Comparison of ENCODE assay signal across 15 cellular contexts in genomic region chr3:50290116-50290745, GRCh38. TPM values are rescaled to one million over a fixed set of nuclear protein-coding genes. Genes with fewer than 3 reads are reported as not detected.
DNase-seq lines count a peak whose midpoint lies in the region; ATAC-seq, FAIRE-seq and TF ChIP-seq lines count a peak whose summit lies in the region.
"Had no signal": no experiment of that assay in that cellular context is flagged by ENCODE, and none has a peak within 500 bp of the region (broad histone marks: within the 10 kb centered on the region; RNA-seq: fewer than 3 reads in every experiment).

No MANE protein-coding gene starts in this region.

- WGBS in HepG2 (ENCODE audit: low lambda C conversion rate) = 95% methylated on average over 8 of the region's 18 CpGs

- H3K9me3 ChIP-seq in CD8-positive, alpha-beta T cell (ENCODE audit: low read length) = no peaks in the 10 kb centered on the region
- H3K9me3 ChIP-seq in HepG2 (ENCODE audit: low read length) = no peaks in the 10 kb centered on the region
- H3K9me3 ChIP-seq: HAP-1 had no signal

- peaks cover 35% of the 10 kb centered on the region for H3K36me3 Mint-ChIP-seq in CD8-positive, alpha-beta T cell

- no peak for FAIRE-seq in HepG2 (lab: Jason Lieb, UNC)
- FAIRE-seq: GM19239 had no signal

- H3K9me3 Mint-ChIP-seq in CD8-positive, alpha-beta T cell = no peaks in the 10 kb centered on the region
- H3K9me3 Mint-ChIP-seq: dendritic cell treated with granulocyte-macrophage colony-stimulating factor and Interleukin-4, amounts not matched to agents 40 ng/mL and 50 ng/mL, for 4 days; IgD-negative memory B cell had no signal

- peaks cover 15% of the 10 kb centered on the region for H3K79me2 ChIP-seq in HepG2 (ENCODE audit: insufficient read depth, low read length)

- H3K4me3 ChIP-seq in CD8-positive, alpha-beta T cell (ENCODE audit: low read depth, low read length) = no peak overlapping the region
- H3K4me3 ChIP-seq in HepG2 (replicated peaks in 1 of 3; ENCODE audit: insufficient read depth in 1 of 3, low read depth in 2 of 3, low read length in 3 of 3) = peak overlapping the region in 1 of 3 experiments; percentile 85; a peak in 1 of 6 replicates

- H3K36me3 ChIP-seq in CD8-positive, alpha-beta T cell (ENCODE audit: insufficient read depth, low read length) = peaks cover 25% of the 10 kb centered on the region
- peaks cover 22 to 40% of the 10 kb centered on the region in 2 experiments for H3K36me3 ChIP-seq in HepG2 (replicated peaks in 1 of 2; ENCODE audit: control insufficient read depth in 1 of 2, insufficient read depth in 2 of 2, low read length in 2 of 2)

- no peaks in the 10 kb centered on the region for H3K27me3 Mint-ChIP-seq in CD8-positive, alpha-beta T cell (ENCODE audit: low read depth)
- H3K27me3 Mint-ChIP-seq: dendritic cell treated with granulocyte-macrophage colony-stimulating factor and Interleukin-4, amounts not matched to agents 40 ng/mL and 50 ng/mL, for 4 days; IgD-negative memory B cell had no signal

- CTCF ChIA-PET in CD8-positive, alpha-beta T cell (lab: Charles Lee) = interaction anchor here (1.2 to 2.4 kb wide), 3 partner anchors 15 to 63 kb away, joined by 3 to 7 read pairs (median 6); no protein-coding TSS in a partner anchor
- CTCF ChIA-PET in HepG2 (lab: Yijun Ruan, JAX; ENCODE audit: low intra/inter-chr PET ratio, low total read pairs) = no interaction called here

- intact Hi-C loops in CD8-positive, alpha-beta T cell (cut with DNase I, micrococcal nuclease) = loop anchor here (10.0 kb wide), 2 partner anchors 735 to 875 kb away; partner anchors contain the start of genes BSN (in 1 of the 2), RHOA (in 1 of the 2) and TCTA (in 1 of the 2)
- intact Hi-C loops in HepG2 (cut with micrococcal nuclease; ENCODE audit: unreplicated experiment) = no loop called here

- peak overlapping the region; percentile 83; the same call in 1 of the 2 replicates for H3K9ac ChIP-seq in HepG2 (ENCODE audit: insufficient read depth, low read depth, low read length)

- ATAC-seq in CD8-positive, alpha-beta T cell = no peak
- ATAC-seq in HepG2 = no peak

- TF ChIP-seq POLR2A in HepG2 (IDR thresholded peaks at IDR 0.05; ENCODE audit: insufficient read depth in 1 of 2, low read depth in 2 of 2, low read length in 2 of 2) = no peak

- peak overlapping the region; percentile 95; the same call in 1 of the 2 replicates for H3K4me2 ChIP-seq in HepG2 (ENCODE audit: low read depth, low read length)

- no peak for DNase-seq in CD8-positive, alpha-beta T cell
- no peak for DNase-seq in HepG2 (ENCODE audit: low spot score)
- no peak for DNase-seq in D341Med (ENCODE audit: low spot score)
- DNase-seq in AG20443 (ENCODE audit: low spot score) = no peak
- no peak for DNase-seq in DMS79 treated with DMSO at 0.1 percent for 48 hours (lab: John Stamatoyannopoulos, UW)
- no peak for DNase-seq in globus pallidus (ENCODE audit: low spot score)
- DNase-seq: foreskin fibroblast, OCI-M1 had no signal

- no peak overlapping the region for H3K27ac Mint-ChIP-seq in CD8-positive, alpha-beta T cell

- no peak for TF ChIP-seq EP300 in HepG2 (IDR thresholded peaks at IDR 0.05; ENCODE audit: low read depth in 2 of 2, low read length in 2 of 2)
- no peak for TF ChIP-seq EP300 in HepG2 (CRISPR knock-in tag; IDR thresholded peaks at IDR 0.05; ENCODE audit: borderline replicate concordance)

- H3K4me1 Mint-ChIP-seq in CD8-positive, alpha-beta T cell (ENCODE audit: low read depth) = peaks cover 17% of the 10 kb centered on the region

- H3K27me3 ChIP-seq in CD8-positive, alpha-beta T cell (ENCODE audit: insufficient read depth, low read length) = no peaks in the 10 kb centered on the region
- H3K27me3 ChIP-seq in HepG2 (ENCODE audit: control insufficient read depth in 1 of 2, insufficient read depth in 2 of 2, low read length in 2 of 2) = no peaks in the 10 kb centered on the region

- TF ChIP-seq CTCF in 22Rv1 (IDR thresholded peaks at IDR 0.05) (no peak), VCaP (conservative IDR thresholded peaks at IDR 0.05) (no peak), HepG2 (CRISPR knock-in tag; IDR thresholded peaks at IDR 0.05) (no peak)
- no peak for TF ChIP-seq CTCF in CD8-positive, alpha-beta T cell (IDR thresholded peaks at IDR 0.05)

- H2AFZ ChIP-seq in HepG2 (ENCODE audit: low read length) = no peak overlapping the region

- TF ChIP-seq RAD21 in HepG2 (CRISPR knock-in tag; IDR thresholded peaks at IDR 0.05) = no peak

- H3K4me1 ChIP-seq in CD8-positive, alpha-beta T cell (ENCODE audit: insufficient read depth, low read length) = peaks cover 13% of the 10 kb centered on the region
- peaks cover 28% of the 10 kb centered on the region for H3K4me1 ChIP-seq in HepG2 (ENCODE audit: insufficient read depth, low read length)

- POLR2A ChIA-PET in CD8-positive, alpha-beta T cell (lab: Charles Lee) = interaction anchor here (1.7 kb wide), 1 partner anchor 9 kb away, joined by 5 read pairs; the partner anchor contains the start of genes HYAL3 and NAA80
- POLR2A ChIA-PET in HepG2 (lab: Yijun Ruan, JAX) = interaction anchor here (2.0 kb wide), 1 partner anchor 30 kb away, joined by 13 read pairs; no protein-coding TSS in a partner anchor

- no TSS peak for BruUV-seq in HepG2 (replicated peaks; lab: Mats Ljungman, UMichigan)

- in situ Hi-C loops in HepG2 (cut with HindIII; ENCODE audit: extremely low pct_ligation_motif_present, low pct_unique_long_range_greater_than_20kb) = no loop called here

- H3K27ac ChIP-seq in 22Rv1 (peak overlapping the region; percentile 89), VCaP (peak overlapping the region; percentile 99), HepG2 (ENCODE audit: extremely low read length, insufficient read depth, low read length) (no peak overlapping the region)
- H3K27ac ChIP-seq in CD8-positive, alpha-beta T cell (ENCODE audit: low read depth, low read length) = no peak overlapping the region

- H4K20me1 ChIP-seq in HepG2 (ENCODE audit: insufficient read depth, low read length) = no peaks in the 10 kb centered on the region

- peak overlapping the region; percentile 32 for H3K4me3 Mint-ChIP-seq in CD8-positive, alpha-beta T cell

RNA-seq across cellular contexts. Expression of gene IFRD2, which starts 2.0 kb away (rescaled TPM):
- total RNA-seq in CD8-positive, alpha-beta T cell = 10 to 100 TPM; 42.4 to 42.9 TPM
- total RNA-seq in HepG2 (2016; rRNA removed; fragmentation: Illumina TruSeq; extraction: Trizol) = 81.4 and 96.1 TPM in 2 replicates
- total RNA-seq in HepG2 (2016; cell fraction: cytosol; rRNA removed; fragmentation: Illumina TruSeq; extraction: Trizol; ENCODE audit: low read depth) = 66.4 and 85.9 TPM in 2 replicates
- total RNA-seq in HepG2 (2016; cell fraction: insoluble cytoplasmic fraction; rRNA removed; fragmentation: Illumina TruSeq; extraction: Trizol) = 79.0 and 101 TPM in 2 replicates
- 126 and 147 TPM in 2 replicates for total RNA-seq in HepG2 (2016; cell fraction: membrane; rRNA removed; fragmentation: Illumina TruSeq; extraction: Trizol)
- 83.9 and 92.3 TPM in 2 replicates for total RNA-seq in HepG2 (2016; cell fraction: nucleus; rRNA removed; fragmentation: Illumina TruSeq; extraction: Trizol)
- polyA plus RNA-seq in HepG2 (2011; rRNA removed) = 32.8 and 43.1 TPM in 2 replicates
- 29.8 and 39.8 TPM in 2 replicates for polyA plus RNA-seq in HepG2 (2011; cell fraction: cytosol; rRNA removed)
- 174 and 179 TPM in 2 replicates for polyA plus RNA-seq in HepG2 (2011; cell fraction: nucleus; rRNA removed)
- 38.5 and 48.9 TPM in 2 replicates for polyA plus RNA-seq in HepG2 (2012)
- polyA plus RNA-seq in HepG2 (2016; cell fraction: cytosol; fragmentation: Illumina TruSeq; extraction: Trizol; ENCODE audit: low read depth) = 54.5 and 72.4 TPM in 2 replicates
- 62.4 and 77.5 TPM in 2 replicates for polyA plus RNA-seq in HepG2 (2016; cell fraction: insoluble cytoplasmic fraction; fragmentation: Illumina TruSeq; extraction: Trizol; ENCODE audit: low read depth)
- polyA plus RNA-seq in HepG2 (2016; cell fraction: membrane; fragmentation: Illumina TruSeq; extraction: Trizol; ENCODE audit: low read depth) = 89.6 and 91.5 TPM in 2 replicates
- polyA plus RNA-seq in HepG2 (2016; cell fraction: nucleus; fragmentation: Illumina TruSeq; extraction: Trizol; ENCODE audit: insufficient read depth, low read depth) = 124 and 130 TPM in 2 replicates
- polyA minus RNA-seq in HepG2 (2011; rRNA and poly(A)+ RNA removed; ENCODE audit: low replicate concordance) = 61.7 and 107 TPM in 2 replicates
- polyA minus RNA-seq in HepG2 (2011; cell fraction: cytosol; rRNA and poly(A)+ RNA removed) = 15.9 and 21.4 TPM in 2 replicates
- 46.6 and 52.5 TPM in 2 replicates for polyA minus RNA-seq in HepG2 (2011; cell fraction: nucleus; rRNA and poly(A)+ RNA removed)

RNA-seq across cellular contexts. Expression of gene HYAL3, which starts 9.0 kb away (rescaled TPM):
- 1 to 10 TPM; 2.1 to 3.2 TPM for total RNA-seq in CD8-positive, alpha-beta T cell
- total RNA-seq in HepG2 (2016; rRNA removed; fragmentation: Illumina TruSeq; extraction: Trizol) = 5.5 and 5.9 TPM in 2 replicates
- total RNA-seq in HepG2 (2016; cell fraction: cytosol; rRNA removed; fragmentation: Illumina TruSeq; extraction: Trizol; ENCODE audit: low read depth) = 3.1 and 4.0 TPM in 2 replicates
- 4.8 and 6.5 TPM in 2 replicates for total RNA-seq in HepG2 (2016; cell fraction: insoluble cytoplasmic fraction; rRNA removed; fragmentation: Illumina TruSeq; extraction: Trizol)
- total RNA-seq in HepG2 (2016; cell fraction: membrane; rRNA removed; fragmentation: Illumina TruSeq; extraction: Trizol) = 4.7 and 5.3 TPM in 2 replicates
- 4.6 and 5.5 TPM in 2 replicates for total RNA-seq in HepG2 (2016; cell fraction: nucleus; rRNA removed; fragmentation: Illumina TruSeq; extraction: Trizol)
- polyA plus RNA-seq in HepG2 (2011; rRNA removed) = 10.4 and 12.9 TPM in 2 replicates
- polyA plus RNA-seq in HepG2 (2011; cell fraction: cytosol; rRNA removed) = 10.7 and 17.4 TPM in 2 replicates
- polyA plus RNA-seq in HepG2 (2011; cell fraction: nucleus; rRNA removed) = 24.5 and 24.6 TPM in 2 replicates
- 2.2 and 2.5 TPM in 2 replicates for polyA plus RNA-seq in HepG2 (2012)
- polyA plus RNA-seq in HepG2 (2016; cell fraction: cytosol; fragmentation: Illumina TruSeq; extraction: Trizol; ENCODE audit: low read depth) = 2.8 and 4.1 TPM in 2 replicates
- 6.1 and 9.3 TPM in 2 replicates for polyA plus RNA-seq in HepG2 (2016; cell fraction: insoluble cytoplasmic fraction; fragmentation: Illumina TruSeq; extraction: Trizol; ENCODE audit: low read depth)
- polyA plus RNA-seq in HepG2 (2016; cell fraction: membrane; fragmentation: Illumina TruSeq; extraction: Trizol; ENCODE audit: low read depth) = 6.6 and 7.3 TPM in 2 replicates
- polyA plus RNA-seq in HepG2 (2016; cell fraction: nucleus; fragmentation: Illumina TruSeq; extraction: Trizol; ENCODE audit: insufficient read depth, low read depth) = 9.7 and 11.4 TPM in 2 replicates
- 24.0 and 60.6 TPM in 2 replicates for polyA minus RNA-seq in HepG2 (2011; rRNA and poly(A)+ RNA removed; ENCODE audit: low replicate concordance)
- polyA minus RNA-seq in HepG2 (2011; cell fraction: cytosol; rRNA and poly(A)+ RNA removed) = 5.2 and 5.5 TPM in 2 replicates
- 5.8 and 7.0 TPM in 2 replicates for polyA minus RNA-seq in HepG2 (2011; cell fraction: nucleus; rRNA and poly(A)+ RNA removed)

RNA-seq across cellular contexts. Expression of gene NAA80, which starts 9.0 kb away (rescaled TPM):
- 10 to 100 TPM; 37.1 to 40.7 TPM for total RNA-seq in CD8-positive, alpha-beta T cell
- 1.5 and 3.4 TPM in 2 replicates for total RNA-seq in HepG2 (2016; rRNA removed; fragmentation: Illumina TruSeq; extraction: Trizol)
- total RNA-seq in HepG2 (2016; cell fraction: cytosol; rRNA removed; fragmentation: Illumina TruSeq; extraction: Trizol; ENCODE audit: low read depth) = 1.2 and 1.4 TPM in 2 replicates
- total RNA-seq in HepG2 (2016; cell fraction: insoluble cytoplasmic fraction; rRNA removed; fragmentation: Illumina TruSeq; extraction: Trizol) = 1.9 and 4.5 TPM in 2 replicates
- total RNA-seq in HepG2 (2016; cell fraction: membrane; rRNA removed; fragmentation: Illumina TruSeq; extraction: Trizol) = 1.7 and 3.0 TPM in 2 replicates
- total RNA-seq in HepG2 (2016; cell fraction: nucleus; rRNA removed; fragmentation: Illumina TruSeq; extraction: Trizol) = 6.5 and 6.8 TPM in 2 replicates
- polyA plus RNA-seq in HepG2 (2011; rRNA removed) = 8.7 and 13.1 TPM in 2 replicates
- polyA plus RNA-seq in HepG2 (2011; cell fraction: cytosol; rRNA removed) = 3.4 and 5.0 TPM in 2 replicates
- 46.7 and 51.7 TPM in 2 replicates for polyA plus RNA-seq in HepG2 (2011; cell fraction: nucleus; rRNA removed)
- polyA plus RNA-seq in HepG2 (2012) = 5.2 and 6.1 TPM in 2 replicates
- 2.4 and 3.7 TPM in 2 replicates for polyA plus RNA-seq in HepG2 (2016; cell fraction: cytosol; fragmentation: Illumina TruSeq; extraction: Trizol; ENCODE audit: low read depth)
- 4.3 and 5.4 TPM in 2 replicates for polyA plus RNA-seq in HepG2 (2016; cell fraction: insoluble cytoplasmic fraction; fragmentation: Illumina TruSeq; extraction: Trizol; ENCODE audit: low read depth)
- polyA plus RNA-seq in HepG2 (2016; cell fraction: membrane; fragmentation: Illumina TruSeq; extraction: Trizol; ENCODE audit: low read depth) = 5.1 and 5.3 TPM in 2 replicates
- 23.1 and 24.6 TPM in 2 replicates for polyA plus RNA-seq in HepG2 (2016; cell fraction: nucleus; fragmentation: Illumina TruSeq; extraction: Trizol; ENCODE audit: insufficient read depth, low read depth)
- polyA minus RNA-seq in HepG2 (2011; rRNA and poly(A)+ RNA removed; ENCODE audit: low replicate concordance) = 20.9 and 56.7 TPM in 2 replicates
- 2.0 and 2.9 TPM in 2 replicates for polyA minus RNA-seq in HepG2 (2011; cell fraction: cytosol; rRNA and poly(A)+ RNA removed)
- 15.7 and 16.0 TPM in 2 replicates for polyA minus RNA-seq in HepG2 (2011; cell fraction: nucleus; rRNA and poly(A)+ RNA removed)

RNA-seq across cellular contexts. Expression of gene LSMEM2, which starts 11.3 kb away (rescaled TPM):
- not detected for total RNA-seq in CD8-positive, alpha-beta T cell
- 0.07 TPM in 1 of 2 replicates, not detected in the other for total RNA-seq in HepG2 (2016; rRNA removed; fragmentation: Illumina TruSeq; extraction: Trizol)
- not detected in 2 replicates for total RNA-seq in HepG2 (2016; cell fraction: cytosol; rRNA removed; fragmentation: Illumina TruSeq; extraction: Trizol; ENCODE audit: low read depth)
- total RNA-seq in HepG2 (2016; cell fraction: insoluble cytoplasmic fraction; rRNA removed; fragmentation: Illumina TruSeq; extraction: Trizol) = 0.06 TPM in 1 of 2 replicates, not detected in the other
- total RNA-seq in HepG2 (2016; cell fraction: membrane; rRNA removed; fragmentation: Illumina TruSeq; extraction: Trizol) = not detected in 2 replicates
- total RNA-seq in HepG2 (2016; cell fraction: nucleus; rRNA removed; fragmentation: Illumina TruSeq; extraction: Trizol) = 0.25 TPM in 1 of 2 replicates, not detected in the other
- polyA plus RNA-seq in HepG2 (2011; rRNA removed) = 0.41 and 0.44 TPM in 2 replicates
- polyA plus RNA-seq in HepG2 (2011; cell fraction: cytosol; rRNA removed) = 0.08 and 0.15 TPM in 2 replicates
- 1.3 and 2.1 TPM in 2 replicates for polyA plus RNA-seq in HepG2 (2011; cell fraction: nucleus; rRNA removed)
- polyA plus RNA-seq in HepG2 (2012) = 0.17 and 0.37 TPM in 2 replicates
- polyA plus RNA-seq in HepG2 (2016; cell fraction: cytosol; fragmentation: Illumina TruSeq; extraction: Trizol; ENCODE audit: low read depth) = not detected in 2 replicates
- not detected in 2 replicates for polyA plus RNA-seq in HepG2 (2016; cell fraction: insoluble cytoplasmic fraction; fragmentation: Illumina TruSeq; extraction: Trizol; ENCODE audit: low read depth)
- polyA plus RNA-seq in HepG2 (2016; cell fraction: membrane; fragmentation: Illumina TruSeq; extraction: Trizol; ENCODE audit: low read depth) = not detected in 2 replicates
- polyA plus RNA-seq in HepG2 (2016; cell fraction: nucleus; fragmentation: Illumina TruSeq; extraction: Trizol; ENCODE audit: insufficient read depth, low read depth) = 0.42 TPM in 1 of 2 replicates, not detected in the other
- 0.09 and 0.34 TPM in 2 replicates for polyA minus RNA-seq in HepG2 (2011; rRNA and poly(A)+ RNA removed; ENCODE audit: low replicate concordance)
- polyA minus RNA-seq in HepG2 (2011; cell fraction: cytosol; rRNA and poly(A)+ RNA removed) = not detected in 2 replicates
- polyA minus RNA-seq in HepG2 (2011; cell fraction: nucleus; rRNA and poly(A)+ RNA removed) = 0.90 TPM in 1 of 2 replicates, not detected in the other
- total RNA-seq: kidney epithelial cell had no signal

RNA-seq across cellular contexts. Expression of gene HYAL1, which starts 13.1 kb away (rescaled TPM):
- total RNA-seq in CD8-positive, alpha-beta T cell = under 1 TPM in 1 of 2 experiments, not detected in 1; 0.30 TPM
- 50.5 and 76.5 TPM in 2 replicates for total RNA-seq in HepG2 (2016; rRNA removed; fragmentation: Illumina TruSeq; extraction: Trizol)
- total RNA-seq in HepG2 (2016; cell fraction: cytosol; rRNA removed; fragmentation: Illumina TruSeq; extraction: Trizol; ENCODE audit: low read depth) = 15.2 and 15.4 TPM in 2 replicates
- total RNA-seq in HepG2 (2016; cell fraction: insoluble cytoplasmic fraction; rRNA removed; fragmentation: Illumina TruSeq; extraction: Trizol) = 49.7 and 78.4 TPM in 2 replicates
- total RNA-seq in HepG2 (2016; cell fraction: membrane; rRNA removed; fragmentation: Illumina TruSeq; extraction: Trizol) = 36.1 and 38.7 TPM in 2 replicates
- 65.9 and 70.6 TPM in 2 replicates for total RNA-seq in HepG2 (2016; cell fraction: nucleus; rRNA removed; fragmentation: Illumina TruSeq; extraction: Trizol)
- polyA plus RNA-seq in HepG2 (2011; rRNA removed) = 193 and 218 TPM in 2 replicates
- polyA plus RNA-seq in HepG2 (2011; cell fraction: cytosol; rRNA removed) = 153 and 171 TPM in 2 replicates
- 132 and 137 TPM in 2 replicates for polyA plus RNA-seq in HepG2 (2011; cell fraction: nucleus; rRNA removed)
- 82.6 and 84.8 TPM in 2 replicates for polyA plus RNA-seq in HepG2 (2012)
- 15.0 TPM in 2 replicates for polyA plus RNA-seq in HepG2 (2016; cell fraction: cytosol; fragmentation: Illumina TruSeq; extraction: Trizol; ENCODE audit: low read depth)
- polyA plus RNA-seq in HepG2 (2016; cell fraction: insoluble cytoplasmic fraction; fragmentation: Illumina TruSeq; extraction: Trizol; ENCODE audit: low read depth) = 57.3 and 58.6 TPM in 2 replicates
- 31.8 and 34.0 TPM in 2 replicates for polyA plus RNA-seq in HepG2 (2016; cell fraction: membrane; fragmentation: Illumina TruSeq; extraction: Trizol; ENCODE audit: low read depth)
- 111 and 117 TPM in 2 replicates for polyA plus RNA-seq in HepG2 (2016; cell fraction: nucleus; fragmentation: Illumina TruSeq; extraction: Trizol; ENCODE audit: insufficient read depth, low read depth)
- 71.5 and 300 TPM in 2 replicates for polyA minus RNA-seq in HepG2 (2011; rRNA and poly(A)+ RNA removed; ENCODE audit: low replicate concordance)
- 89.0 and 90.5 TPM in 2 replicates for polyA minus RNA-seq in HepG2 (2011; cell fraction: cytosol; rRNA and poly(A)+ RNA removed)
- polyA minus RNA-seq in HepG2 (2011; cell fraction: nucleus; rRNA and poly(A)+ RNA removed) = 34.9 and 47.4 TPM in 2 replicates
- total RNA-seq: kidney epithelial cell had no signal

Comparison
In these comparisons a context has a peak if more than half of its experiments do, and no peak if none do; other contexts are left out.
1. H3K27ac ChIP-seq: peak in 22Rv1 (single experiment) and VCaP (single experiment); none in CD8-positive, alpha-beta T cell (single experiment) and HepG2 (single experiment).